Comparison of ENCODE assay signal across 7 cellular contexts in genomic region chr20:16302818-16303217, GRCh38.
"Had no signal": no experiment of that assay in that cellular context is flagged by ENCODE, and none has a peak within 500 bp of the region (broad histone marks: within the 10 kb centered on the region; RNA-seq: fewer than 3 reads in every experiment).

No MANE protein-coding gene starts in this region.

- H3K9me3 ChIP-seq: HAP-1 had no signal

- H3K4me1 Mint-ChIP-seq: GM23338, IgD-negative memory B cell had no signal

- H3K27ac Mint-ChIP-seq: GM23338, IgD-negative memory B cell had no signal

- H2AFZ ChIP-seq: GM23338 had no signal

- FAIRE-seq: HTR-8/SVneo had no signal

- H3K4me3 Mint-ChIP-seq: GM23338, IgD-negative memory B cell had no signal

- H3K4me1 ChIP-seq: HAP-1 had no signal

- DNase-seq: H7, KG1 had no signal

- H3K4me3 ChIP-seq: GM23338, HAP-1 had no signal

- H3K27me3 Mint-ChIP-seq: IgD-negative memory B cell had no signal

- H3K4me2 ChIP-seq: GM23338 had no signal

- ATAC-seq: GM23338, HCT116 had no signal

- H3K36me3 ChIP-seq: HAP-1 had no signal
